ENCODE assay signal across 1 cellular context in genomic region chr3:172098698-172099494, GRCh38.
TF ChIP-seq lines count a peak whose summit lies in the region.

No MANE protein-coding gene starts in this region.

TF ChIP-seq in HepG2, 621 proteins besides CTCF, POLR2A, EP300 and RAD21 (continued from another document and continues in another):
- TF ChIP-seq CEBPZ (IDR thresholded peaks at IDR 0.05; ENCODE audit: low read length) (no peak), RORA (CRISPR knock-in tag; IDR thresholded peaks at IDR 0.05) (no peak), CCDC6 (CRISPR knock-in tag; IDR thresholded peaks at IDR 0.05) (0 out of 2 replicates have a peak, but pooled peaks have one; percentile 43), BRF2 (CRISPR knock-in tag; IDR thresholded peaks at IDR 0.05) (no peak), ATF4 (CRISPR knock-in tag; IDR thresholded peaks at IDR 0.05) (0 out of 4 replicates have a peak, but pooled peaks of 1 of the 2 experiments have one; percentile 22), ZC3H4 (CRISPR knock-in tag; IDR thresholded peaks at IDR 0.05; ENCODE audit: borderline replicate concordance) (no peak), AHDC1 (CRISPR knock-in tag; IDR thresholded peaks at IDR 0.05; ENCODE audit: borderline replicate concordance) (peak; percentile 81), ZNF441 (CRISPR knock-in tag; IDR thresholded peaks at IDR 0.05; ENCODE audit: borderline replicate concordance) (no peak), ZSCAN20 (CRISPR knock-in tag; IDR thresholded peaks at IDR 0.05; ENCODE audit: borderline replicate concordance) (peak; percentile 45; the same call in 1 of the 2 replicates), NONO (IDR thresholded peaks at IDR 0.05) (no peak), NONO (CRISPR knock-in tag; conservative IDR thresholded peaks at IDR 0.05) (no peak; the same call in 1 of the 2 replicates), ATF7 (IDR thresholded peaks at IDR 0.05) (no peak), ATF7 (CRISPR knock-in tag; IDR thresholded peaks at IDR 0.05) (no peak), ZFAT (CRISPR knock-in tag; conservative IDR thresholded peaks at IDR 0.05) (no peak), HMG20A (CRISPR knock-in tag; IDR thresholded peaks at IDR 0.05; ENCODE audit: borderline replicate concordance) (peak; percentile 81; the same call in 1 of the 2 replicates), PCBP1 (IDR thresholded peaks at IDR 0.05; ENCODE audit: borderline replicate concordance, low read depth, low read length) (no peak), SRY (CRISPR knock-in tag; IDR thresholded peaks at IDR 0.05) (0 out of 2 replicates have a peak, but pooled peaks have one; percentile 43), HBP1 (CRISPR knock-in tag; IDR thresholded peaks at IDR 0.05; ENCODE audit: low read depth) (peak; percentile 58; the same call in 1 of the 2 replicates), SP2 (CRISPR knock-in tag; IDR thresholded peaks at IDR 0.05) (no peak), ZBTB39 (CRISPR knock-in tag; IDR thresholded peaks at IDR 0.05) (peak; percentile 98), AHR (CRISPR knock-in tag; IDR thresholded peaks at IDR 0.05) (no peak), MED8 (CRISPR knock-in tag; IDR thresholded peaks at IDR 0.05; ENCODE audit: insufficient replicate concordance) (no peak), EEA1 (CRISPR knock-in tag; IDR thresholded peaks at IDR 0.05; ENCODE audit: borderline replicate concordance) (no peak), NCOA2 (CRISPR knock-in tag; IDR thresholded peaks at IDR 0.05) (peak; percentile 73), KAT8 (CRISPR knock-in tag; IDR thresholded peaks at IDR 0.05) (no peak), TOPORS (CRISPR knock-in tag; IDR thresholded peaks at IDR 0.05) (no peak; the same call in 1 of the 2 replicates), RCOR2 (CRISPR knock-in tag; IDR thresholded peaks at IDR 0.05) (peak; percentile 50; the same call in 1 of the 2 replicates), SMC3 (IDR thresholded peaks at IDR 0.05; ENCODE audit: low read length) (no peak), NR2F2 (IDR thresholded peaks at IDR 0.05; ENCODE audit: borderline replicate concordance, low read depth) (no peak), MTERF4 (CRISPR knock-in tag; IDR thresholded peaks at IDR 0.05) (no peak), ZNF781 (CRISPR knock-in tag; IDR thresholded peaks at IDR 0.05; ENCODE audit: borderline replicate concordance, not compliant biosample characterization) (no peak), CERS6 (CRISPR knock-in tag; IDR thresholded peaks at IDR 0.05) (no peak), TOE1 (CRISPR knock-in tag; IDR thresholded peaks at IDR 0.05) (no peak), ZNF274 (CRISPR knock-in tag; IDR thresholded peaks at IDR 0.05) (no peak), KAT2B (IDR thresholded peaks at IDR 0.05; ENCODE audit: borderline replicate concordance, low read depth, low read length) (no peak), ZBTB33 (CRISPR knock-in tag; IDR thresholded peaks at IDR 0.05) (no peak), NR2F1 (CRISPR knock-in tag; IDR thresholded peaks at IDR 0.05) (no peak), CREB3 (CRISPR knock-in tag; IDR thresholded peaks at IDR 0.05) (no peak), ZNF724P (CRISPR knock-in tag; IDR thresholded peaks at IDR 0.05; ENCODE audit: borderline replicate concordance) (no peak)
